In the genomic region with DNA sequence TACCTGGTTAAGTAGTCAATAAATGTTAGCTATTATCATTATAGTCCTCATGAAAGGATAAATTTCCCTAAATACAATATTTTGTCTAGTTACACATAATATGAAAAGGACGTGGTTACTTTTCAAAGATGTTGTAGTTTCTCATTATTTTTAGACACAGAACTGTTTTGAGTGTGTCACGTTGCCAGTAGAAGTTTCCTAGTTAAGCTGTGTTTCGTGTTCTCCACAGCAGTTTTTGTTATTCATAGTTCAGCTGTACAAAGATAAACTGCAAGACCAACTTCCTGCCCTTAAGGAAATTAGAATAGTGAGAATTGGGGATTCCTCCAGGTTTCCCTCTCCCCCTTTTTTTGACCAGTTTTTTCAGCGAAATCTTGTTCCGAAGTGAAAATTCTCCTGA, we compare ENCODE assay signal across 33 cellular contexts.
DNase-seq lines count a peak whose midpoint lies in the region; ATAC-seq and TF ChIP-seq lines count a peak whose summit lies in the region.
"Had no signal": no experiment of that assay in that cellular context is flagged by ENCODE, and none has a peak within 500 bp of the region (broad histone marks: within the 10 kb centered on the region; RNA-seq: fewer than 3 reads in every experiment).

No MANE protein-coding gene starts in this region.

- no peaks in the 10 kb centered on the region for H3K27me3 ChIP-seq in left ventricle myocardium inferior (ENCODE audit: low read depth)
- H3K27me3 ChIP-seq in right atrium auricular region, result no peaks in the 10 kb centered on the region
- H3K27me3 ChIP-seq in adipocyte (replicated peaks; ENCODE audit: control insufficient read depth, insufficient read depth, low read length), result no peaks in the 10 kb centered on the region
- H3K27me3 ChIP-seq: adrenal gland, brain microvascular endothelial cell, MG63, pancreas, suprapubic skin had no signal

- H3K9me3 ChIP-seq in left ventricle myocardium inferior (replicated peaks) (no peaks in the 10 kb centered on the region), right atrium auricular region (no peaks in the 10 kb centered on the region), adipocyte (ENCODE audit: control insufficient read depth, low read length) (no peaks in the 10 kb centered on the region)
- H3K9me3 ChIP-seq: adrenal gland, MG63, pancreas, SK-N-SH, suprapubic skin had no signal

- peaks cover 42% of the 10 kb centered on the region for H3K4me1 ChIP-seq in left ventricle myocardium inferior
- H3K4me1 ChIP-seq in right atrium auricular region, result peaks cover 0 to 39% of the 10 kb centered on the region in 2 donors
- H3K4me1 ChIP-seq in adipocyte (ENCODE audit: control insufficient read depth, insufficient read depth, low read length), result no peaks in the 10 kb centered on the region
- H3K4me1 ChIP-seq: adrenal gland, pancreas, suprapubic skin had no signal

- peak overlapping the region; percentile 39 for H3K27ac ChIP-seq in left ventricle myocardium inferior (replicated peaks)
- peak overlapping the region in 1 of 2 donors; percentile 11 for H3K27ac ChIP-seq in right atrium auricular region
- H3K27ac ChIP-seq: adrenal gland, brain microvascular endothelial cell, KMS-11, pancreas, suprapubic skin had no signal

- intact Hi-C loops in left ventricle myocardium inferior (cut with micrococcal nuclease), result no loop called here

- DNase-seq in left ventricle myocardium inferior (no peak), right atrium auricular region (ENCODE audit: low spot score) (no peak), adipocyte (ENCODE audit: low read depth) (no peak), NCI-H1105 (lab: John Stamatoyannopoulos, UW) (no peak), DMS53 treated with DMSO at 0.1 percent for 48 hours (lab: John Stamatoyannopoulos, UW; ENCODE audit: unreplicated experiment) (no peak), COLO829 (ENCODE audit: low spot score) (no peak), G401 (ENCODE audit: low spot score) (no peak)
- DNase-seq: activated CD4-positive, alpha-beta memory T cell treated with anti-CD3 and anti-CD28 coated beads for 36 hours; activated CD4-positive, CD25-positive, alpha-beta regulatory T cell; activated naive CD4-positive, alpha-beta T cell treated with anti-CD3 and anti-CD28 coated beads for 36 hours; activated T-cell treated with anti-CD3 and anti-CD28 coated beads, Interleukin-2, amount 50 U/mL, for 72 hours; adrenal gland; brain microvascular endothelial cell; DMS79; GDM1; hypothalamus; left colon; MG63; NCI-H1417; NCI-H2029 treated with DMSO at 0.1 percent for 48 hours; NCI-H2227 treated with DMSO at 0.1 percent for 48 hours; NCI-H526 treated with DMSO at 0.1 percent for 48 hours; nephron progenitor cell; pancreas; PC-3; retina; SK-N-SH; stimulated activated naive CD4-positive, alpha-beta T cell had no signal

- H3K9ac ChIP-seq in adipocyte (ENCODE audit: low read length), result peak overlapping the region; percentile 10
- H3K9ac ChIP-seq: KMS-11, SK-N-SH had no signal

- ATAC-seq in HG02884 (IDR thresholded peaks at IDR 0.05; ENCODE audit: unreplicated experiment), result peak; percentile 54
- ATAC-seq: activated T-cell treated with anti-CD3 and anti-CD28 coated beads, Interleukin-2, amount 50 U/mL, for 72 hours; HCT116; left colon; pancreas; PC-3 had no signal

- no peak for TF ChIP-seq CTCF in left ventricle myocardium inferior (IDR thresholded peaks at IDR 0.05; ENCODE audit: borderline replicate concordance)
- no peak for TF ChIP-seq CTCF in right atrium auricular region (IDR thresholded peaks at IDR 0.05)

- H3K36me3 ChIP-seq in left ventricle myocardium inferior (peaks cover 29% of the 10 kb centered on the region), right atrium auricular region (peaks cover 71% of the 10 kb centered on the region), adipocyte (ENCODE audit: control insufficient read depth, insufficient read depth, low read length, severe bottlenecking) (peaks cover 40% of the 10 kb centered on the region)
- H3K36me3 ChIP-seq: brain microvascular endothelial cell, MG63, pancreas had no signal

- in situ Hi-C loops in G401 (cut with HindIII; ENCODE audit: low sequenced_read_pairs), result no loop called here

- H3K4me3 ChIP-seq in left ventricle myocardium inferior (no peak overlapping the region), right atrium auricular region (no peak overlapping the region), adipocyte (ENCODE audit: low read length) (no peak overlapping the region)
- H3K4me3 ChIP-seq: adrenal gland, MG63, pancreas, smooth muscle cell, suprapubic skin had no signal
